ENCODE assay signal across 28 cellular contexts in the genomic region with DNA sequence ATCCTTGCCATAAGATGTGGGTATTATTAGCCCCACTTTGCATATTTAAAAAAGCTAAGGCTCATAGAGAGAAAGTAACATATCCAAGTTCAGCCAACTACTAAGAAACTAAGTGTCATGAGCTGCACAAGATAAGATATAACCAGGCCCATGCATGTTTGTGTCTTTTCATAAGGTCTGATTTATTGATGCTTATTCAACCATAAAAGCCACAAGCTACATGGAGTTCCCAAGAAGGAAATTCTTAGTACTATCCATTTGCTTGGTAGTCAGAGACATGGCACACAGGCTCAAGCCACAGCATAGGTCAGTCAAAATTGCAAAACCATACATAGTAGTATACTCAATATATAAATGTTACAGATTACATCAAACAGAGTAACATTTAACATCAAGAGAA.
"Had no signal": no experiment of that assay in that cellular context is flagged by ENCODE, and none has a peak within 500 bp of the region (broad histone marks: within the 10 kb centered on the region; RNA-seq: fewer than 3 reads in every experiment).

No MANE protein-coding gene starts in this region.

- ATAC-seq: activated CD4-positive, alpha-beta T cell treated with anti-CD3 and anti-CD28 coated beads for 36 hours; activated CD8-positive, alpha-beta memory T cell treated with anti-CD3 and anti-CD28 coated beads, Interleukin-2, amount 10 ng/mL, durations not matched to agents 7 days and 5 days; activated CD8-positive, alpha-beta T cell treated with anti-CD3 and anti-CD28 coated beads, Interleukin-2, amount 10 ng/mL, durations not matched to agents 7 days and 5 days; activated naive CD4-positive, alpha-beta T cell treated with anti-CD3 and anti-CD28 coated beads, Interleukin-2, amount 50 U/mL, for 72 hours; body of pancreas; esophagus mucosa; foreskin keratinocyte; gastrocnemius medialis; heart left ventricle had no signal

- DNase-seq: activated CD4-positive, alpha-beta memory T cell treated with anti-CD3 and anti-CD28 coated beads for 36 hours; activated CD4-positive, alpha-beta T cell treated with anti-CD3 and anti-CD28 coated beads for 36 hours; activated CD4-positive, alpha-beta T cell treated with anti-CD3 and anti-CD28 coated beads, Interleukin-2, amount 10 ng/mL, durations not matched to agents 24 days and 14 days; activated CD4-positive, CD25-positive, alpha-beta regulatory T cell; activated CD4-positive, CD25-positive, alpha-beta regulatory T cell treated with anti-CD3 and anti-CD28 coated beads, Interleukin-2, amount 50 U/mL, for 72 hours; activated CD8-positive, alpha-beta memory T cell treated with anti-CD3 and anti-CD28 coated beads, Interleukin-2, amount 10 ng/mL, durations not matched to agents 7 days and 5 days; activated CD8-positive, alpha-beta memory T cell treated with anti-CD3 and anti-CD28 coated beads, Interleukin-2, amount 50 U/mL, for 4 hours; activated CD8-positive, alpha-beta T cell treated with anti-CD3 and anti-CD28 coated beads, Interleukin-2, amount 10 ng/mL, durations not matched to agents 7 days and 5 days; activated effector memory CD4-positive, alpha-beta T cell treated with anti-CD3 and anti-CD28 coated beads, Interleukin-2, amount 50 U/mL, for 16 hours; activated naive CD4-positive, alpha-beta T cell treated with anti-CD3 and anti-CD28 coated beads, Interleukin-2, amount 10 ng/mL, durations not matched to agents 7 days and 5 days; activated naive CD8-positive, alpha-beta T cell treated with anti-CD3 and anti-CD28 coated beads, Interleukin-2, amount 10 ng/mL, durations not matched to agents 7 days and 5 days; activated T-cell treated with anti-CD3 and anti-CD28 coated beads, Interleukin-2, amount 50 U/mL, for 1 hour; activated T-cell treated with anti-CD3 and anti-CD28 coated beads, Interleukin-2, amount 50 U/mL, for 48 hours; amniotic stem cell; anterior cingulate cortex; body of pancreas; central memory CD4-positive, alpha-beta T cell; cerebellar nuclear complex; colonic mucosa; effector memory CD4-positive, alpha-beta T cell; endodermal cell; gastrocnemius medialis; glutamatergic neuron; heart left ventricle; T-helper 2 cell had no signal
